Comparison of ENCODE assay signal across 8 cellular contexts in genomic region chr2:148888003-148888501, GRCh38. TPM values are rescaled to one million over a fixed set of nuclear protein-coding genes. Genes with fewer than 3 reads are reported as not detected.
DNase-seq lines count a peak whose midpoint lies in the region; ATAC-seq and TF ChIP-seq lines count a peak whose summit lies in the region.

No MANE protein-coding gene starts in this region.

- H3K4me3 ChIP-seq in A673 (ENCODE audit: low read depth, low read length, poor library complexity, severe bottlenecking), result peak overlapping the region; percentile 45
- H3K4me3 ChIP-seq in kidney epithelial cell (ENCODE audit: low read depth, low read length), result peak overlapping the region; percentile 38
- peak overlapping the region; percentile 68 for H3K4me3 ChIP-seq in thoracic aorta

- H3K56ac ChIP-seq in H9 (ENCODE audit: insufficient read length, low read depth, low read length), result no peak overlapping the region

- H3K4me1 Mint-ChIP-seq in H9, result peaks cover 28 to 31% of the 10 kb centered on the region in 2 experiments
- H3K4me1 Mint-ChIP-seq in activated T-cell treated with anti-CD3 and anti-CD28 coated beads, Interleukin-2, amount 50 U/mL, for 72 hours (ENCODE audit: low read depth), result peaks cover 8% of the 10 kb centered on the region

- H3K4me1 ChIP-seq in A673 (ENCODE audit: insufficient read depth, low read length, poor library complexity, severe bottlenecking), result no peaks in the 10 kb centered on the region
- H3K4me1 ChIP-seq in H9 (ENCODE audit: insufficient read depth, low read length), result peaks cover 5% of the 10 kb centered on the region; the same call in 1 of the 2 replicates
- peaks cover 7 to 12% of the 10 kb centered on the region in 2 donors for H3K4me1 ChIP-seq in thoracic aorta (ENCODE audit: control insufficient read depth in 1 of 2, low read depth in 2 of 2)

- H2AFZ ChIP-seq in H9 (ENCODE audit: low read length), result no peak overlapping the region

- H3K27ac Mint-ChIP-seq in H9, result no peak overlapping the region
- H3K27ac Mint-ChIP-seq in activated T-cell treated with anti-CD3 and anti-CD28 coated beads, Interleukin-2, amount 50 U/mL, for 72 hours, result no peak overlapping the region

- no TSS peak for BruUV-seq in A673 (replicated peaks; lab: Mats Ljungman, UMichigan)

- H3K9me3 Mint-ChIP-seq in H9, result peaks cover 12 to 15% of the 10 kb centered on the region in 2 experiments; a peak in 4 of 5 replicates
- peaks cover under 1% of the 10 kb centered on the region in 2 donors for H3K9me3 Mint-ChIP-seq in activated T-cell treated with anti-CD3 and anti-CD28 coated beads, Interleukin-2, amount 50 U/mL, for 72 hours

- H3K79me2 ChIP-seq in H9 (ENCODE audit: insufficient read depth, low read length), result peaks cover 4% of the 10 kb centered on the region; the same call in 1 of the 2 replicates

- H3K27ac ChIP-seq in A673 (ENCODE audit: low read depth, low read length, poor library complexity, severe bottlenecking), result no peak overlapping the region
- no peak overlapping the region for H3K27ac ChIP-seq in H9 (ENCODE audit: insufficient read length, low read depth, low read length)
- no peak overlapping the region for H3K27ac ChIP-seq in thoracic aorta

- H3K9me3 ChIP-seq in A673 (ENCODE audit: low read depth, low read length, poor library complexity, severe bottlenecking), result peaks cover 6% of the 10 kb centered on the region
- peaks cover 6% of the 10 kb centered on the region for H3K9me3 ChIP-seq in H9 (ENCODE audit: control insufficient read depth, low read depth, low read length)
- peaks cover 7% of the 10 kb centered on the region for H3K9me3 ChIP-seq in thoracic aorta

- no peak overlapping the region for H2BK5ac ChIP-seq in H9 (ENCODE audit: insufficient read length, low read length)

- no peak overlapping the region for H3K23ac ChIP-seq in H9 (ENCODE audit: insufficient read length, low read depth, low read length)

- no peak overlapping the region for H4K91ac ChIP-seq in H9 (ENCODE audit: insufficient read length, low read depth, low read length)

- no peak overlapping the region for H2BK120ac ChIP-seq in H9 (ENCODE audit: low read depth, low read length, poor library complexity, severe bottlenecking)

- peaks cover 53% of the 10 kb centered on the region for H3K27me3 ChIP-seq in A673 (replicated peaks; ENCODE audit: insufficient read depth, low read depth, low read length, poor library complexity)
- H3K27me3 ChIP-seq in H9 (ENCODE audit: insufficient read depth, low read length), result no peaks in the 10 kb centered on the region
- H3K27me3 ChIP-seq in kidney epithelial cell (ENCODE audit: control insufficient read depth, insufficient read depth, low read length), result peaks cover 9% of the 10 kb centered on the region
- H3K27me3 ChIP-seq in thoracic aorta (replicated peaks; ENCODE audit: insufficient read depth), result no peaks in the 10 kb centered on the region

- H3K79me1 ChIP-seq in H9 (ENCODE audit: insufficient read depth, low read depth, low read length, poor library complexity, severe bottlenecking), result peaks cover 6% of the 10 kb centered on the region

- peak overlapping the region; percentile 56 for H3K18ac ChIP-seq in H9 (ENCODE audit: insufficient read length, low read depth, low read length)

- H2BK12ac ChIP-seq in H9 (ENCODE audit: insufficient read length, low read depth, low read length), result peak overlapping the region; percentile 78

- H2BK20ac ChIP-seq in H9 (ENCODE audit: low read depth, low read length, poor library complexity, severe bottlenecking), result no peak overlapping the region

- H3K4me3 Mint-ChIP-seq in H9, result peak overlapping the region; percentile 69 to 84
- peak overlapping the region; percentile 84 to 88 for H3K4me3 Mint-ChIP-seq in activated T-cell treated with anti-CD3 and anti-CD28 coated beads, Interleukin-2, amount 50 U/mL, for 72 hours

- POLR2A ChIA-PET in A673 (lab: Charles Lee; ENCODE audit: low non-redundant PET), result no interaction called here

- peak overlapping the region; percentile 61 for H3K4me2 ChIP-seq in H9 (ENCODE audit: insufficient read depth, insufficient read length, low read length)

- TF ChIP-seq CTCF in A673 (conservative IDR thresholded peaks at IDR 0.05; ENCODE audit: low read depth, low read length) (0 out of 2 replicates have a peak, but pooled peaks have one; percentile 27), H9 (conservative IDR thresholded peaks at IDR 0.05) (0 out of 3 replicates have a peak, but pooled peaks have one; percentile 25), kidney epithelial cell (IDR thresholded peaks at IDR 0.05; ENCODE audit: insufficient read depth, low read length, poor library complexity, severe bottlenecking) (no peak), thoracic aorta (IDR thresholded peaks at IDR 0.05) (no peak)

- no peak overlapping the region for H3T11ph ChIP-seq in H9 (ENCODE audit: low read length)

- H3K23me2 ChIP-seq in H9 (ENCODE audit: insufficient read length, low read depth, low read length, poor library complexity, severe bottlenecking), result peaks cover 12% of the 10 kb centered on the region

- H4K8ac ChIP-seq in H9 (replicated peaks; ENCODE audit: insufficient read length, low read depth, low read length), result no peak overlapping the region

- H4K5ac ChIP-seq in H9 (ENCODE audit: insufficient read length, low read depth, low read length), result no peak overlapping the region

- ATAC-seq in activated T-cell treated with anti-CD3 and anti-CD28 coated beads, Interleukin-2, amount 50 U/mL, for 72 hours (replicated peaks in 1 of 2), result peak; percentile 76 to 86
- ATAC-seq in thoracic aorta (ENCODE audit: insufficient number of reproducible peaks, low FRiP score, low read depth) (no peak), GM19395 (IDR thresholded peaks at IDR 0.05; ENCODE audit: unreplicated experiment) (no peak)

- CTCF ChIA-PET in A673 (lab: Charles Lee), result no interaction called here

- H2BK15ac ChIP-seq in H9 (ENCODE audit: low read depth, low read length), result no peak overlapping the region

- intact Hi-C loops in A673 (cut with micrococcal nuclease; ENCODE audit: unreplicated experiment), result no loop called here

- peak overlapping the region; percentile 74 for H3K14ac ChIP-seq in H9 (ENCODE audit: insufficient read depth, low read length)

- H2AK5ac ChIP-seq in H9 (ENCODE audit: insufficient read length, low read length), result no peak overlapping the region

- WGBS in H9 (ENCODE audit: extremely low coverage, insufficient read length, low lambda C conversion rate), result no CpG with 5 or more reads among the region's 34 CpGs

- H3K36me3 ChIP-seq in A673 (ENCODE audit: insufficient read depth, low read length, poor library complexity, severe bottlenecking) (no peaks in the 10 kb centered on the region), kidney epithelial cell (ENCODE audit: control insufficient read depth, insufficient read depth, low read length) (no peaks in the 10 kb centered on the region), thoracic aorta (no peaks in the 10 kb centered on the region)

- H4K20me1 ChIP-seq in H9 (ENCODE audit: control insufficient read depth, insufficient read depth, insufficient read length), result no peaks in the 10 kb centered on the region

- peaks cover 12 to 22% (median 18%) of the 10 kb centered on the region in 3 experiments for H3K36me3 Mint-ChIP-seq in H9 (ENCODE audit: insufficient read depth in 1 of 3, low read depth in 3 of 3)
- peaks cover 1 to 5% of the 10 kb centered on the region in 2 donors for H3K36me3 Mint-ChIP-seq in activated T-cell treated with anti-CD3 and anti-CD28 coated beads, Interleukin-2, amount 50 U/mL, for 72 hours (ENCODE audit: insufficient read depth in 2 of 2)

- DNase-seq in A673 (ENCODE audit: low spot score), result no peak
- peak; percentile 49 for DNase-seq in H9
- peak; percentile 22 to 24 for DNase-seq in activated T-cell treated with anti-CD3 and anti-CD28 coated beads, Interleukin-2, amount 50 U/mL, for 72 hours
- DNase-seq in kidney epithelial cell (ENCODE audit: low read depth), result no peak
- DNase-seq in thoracic aorta (ENCODE audit: low spot score), result no peak
- no peak for DNase-seq in mesenteric fat pad (ENCODE audit: low spot score)
- DNase-seq in GF-D8 (lab: John Stamatoyannopoulos, UW), result no peak

- peak overlapping the region; percentile 38 for H3K9ac ChIP-seq in H9 (ENCODE audit: extremely low read depth, insufficient read length, low read length)

- no peaks in the 10 kb centered on the region for H3K27me3 Mint-ChIP-seq in H9 (ENCODE audit: low read depth)
- peaks cover 39% of the 10 kb centered on the region for H3K27me3 Mint-ChIP-seq in activated T-cell treated with anti-CD3 and anti-CD28 coated beads, Interleukin-2, amount 50 U/mL, for 72 hours (ENCODE audit: low read depth)

- H3K4ac ChIP-seq in H9 (ENCODE audit: low read depth, low read length), result no peak overlapping the region

RNA-seq across cellular contexts. Expression of gene KIF5C, which starts 13.0 kb away (rescaled TPM):
- total RNA-seq in A673 (2021) (0.58 and 0.74 TPM in 2 replicates), H9 (2021) (52.9 TPM in 2 replicates), kidney epithelial cell (7.0 and 8.7 TPM in 2 replicates), thoracic aorta (1 to 10 TPM; 4.5 to 7.3 TPM), mesenteric fat pad (0.84 TPM)
- 10 to 100 TPM; 23.9 to 29.1 TPM for total RNA-seq in activated T-cell treated with anti-CD3 and anti-CD28 coated beads, Interleukin-2, amount 50 U/mL, for 72 hours

Comparison
In these comparisons a context has a peak if more than half of its experiments do, and no peak if none do; other contexts are left out.
1. DNase-seq: peak in H9 (single experiment) and activated T-cell treated with anti-CD3 and anti-CD28 coated beads, Interleukin-2, amount 50 U/mL, for 72 hours (2 of 2); none in A673 (single experiment), kidney epithelial cell (single experiment), thoracic aorta (single experiment), mesenteric fat pad (single experiment) and GF-D8 (single experiment).
2. CTCF ChIP-seq: peak in A673 (single experiment) and H9 (single experiment); none in kidney epithelial cell (single experiment) and thoracic aorta (single experiment).
3. ATAC-seq: peak in activated T-cell treated with anti-CD3 and anti-CD28 coated beads, Interleukin-2, amount 50 U/mL, for 72 hours (2 of 2); none in thoracic aorta (single experiment) and GM19395 (single experiment).
4. Peak in every context shown above with its lines, with median percentiles within 50 percentile points of each other: H3K4me3 ChIP-seq.